ENCODE assay signal across 8 cellular contexts in genomic region chr9:468766-469496, GRCh38. TPM values are rescaled to one million over a fixed set of nuclear protein-coding genes. Genes with fewer than 3 reads are reported as not detected.
DNase-seq lines count a peak whose midpoint lies in the region; ATAC-seq and TF ChIP-seq lines count a peak whose summit lies in the region.

No MANE protein-coding gene starts in this region.

- intact Hi-C loops in Right ventricle myocardium superior (cut with DNase I) (no loop called here), Right ventricle myocardium inferior (cut with DNase I) (loop anchor here (5.0 kb wide), 1 partner anchor 78 kb away; no protein-coding TSS in a partner anchor), posterior vena cava (cut with DNase I) (no loop called here)

- no peaks in the 10 kb centered on the region for H3K9me3 Mint-ChIP-seq in activated naive CD8-positive, alpha-beta T cell treated with anti-CD3 and anti-CD28 coated beads for 36 hours
- H3K9me3 Mint-ChIP-seq in memory B cell, result no peaks in the 10 kb centered on the region

- H3K4me3 ChIP-seq in urinary bladder (ENCODE audit: low read depth, low read length), result peak overlapping the region; percentile 8
- no peak overlapping the region for H3K4me3 ChIP-seq in brain microvascular endothelial cell (ENCODE audit: low read depth, low read length)

- H3K27ac ChIP-seq in urinary bladder (ENCODE audit: low read depth) (no peak overlapping the region), brain microvascular endothelial cell (no peak overlapping the region)

- peaks cover 24% of the 10 kb centered on the region for H3K4me1 Mint-ChIP-seq in activated naive CD8-positive, alpha-beta T cell treated with anti-CD3 and anti-CD28 coated beads for 36 hours
- H3K4me1 Mint-ChIP-seq in memory B cell, result peaks cover 22% of the 10 kb centered on the region

- H3K27me3 ChIP-seq in brain microvascular endothelial cell (replicated peaks), result no peaks in the 10 kb centered on the region

- in situ Hi-C loops in brain microvascular endothelial cell (cut with HindIII; ENCODE audit: low pct_ligation_motif_present, low sequenced_read_pairs), result no loop called here

- H3K27ac Mint-ChIP-seq in activated naive CD8-positive, alpha-beta T cell treated with anti-CD3 and anti-CD28 coated beads for 36 hours, result peak overlapping the region; percentile 62
- H3K27ac Mint-ChIP-seq in memory B cell, result peak overlapping the region; percentile 93

- ATAC-seq in Right ventricle myocardium superior (ENCODE audit: poor library complexity) (peak; percentile 7), Right ventricle myocardium inferior (no peak), memory B cell (ENCODE audit: low read depth) (no peak), GM19035 (IDR thresholded peaks at IDR 0.05; ENCODE audit: unreplicated experiment) (no peak)

- TF ChIP-seq CTCF in brain microvascular endothelial cell (IDR thresholded peaks at IDR 0.05; ENCODE audit: low read depth, low read length, missing control alignments), result no peak

- no peaks in the 10 kb centered on the region for H3K27me3 Mint-ChIP-seq in activated naive CD8-positive, alpha-beta T cell treated with anti-CD3 and anti-CD28 coated beads for 36 hours
- H3K27me3 Mint-ChIP-seq in memory B cell, result no peaks in the 10 kb centered on the region

- H3K4me3 Mint-ChIP-seq in activated naive CD8-positive, alpha-beta T cell treated with anti-CD3 and anti-CD28 coated beads for 36 hours, result peak overlapping the region; percentile 51
- peak overlapping the region; percentile 81 for H3K4me3 Mint-ChIP-seq in memory B cell

- H3K36me3 ChIP-seq in urinary bladder (ENCODE audit: insufficient read depth), result no peaks in the 10 kb centered on the region
- H3K36me3 ChIP-seq in brain microvascular endothelial cell (replicated peaks), result no peaks in the 10 kb centered on the region

- 26% methylated on average over 9 of the region's 10 CpGs for WGBS in urinary bladder

- no peak for DNase-seq in Right ventricle myocardium superior
- DNase-seq in Right ventricle myocardium inferior (ENCODE audit: missing footprints), result no peak
- no peak for DNase-seq in activated naive CD8-positive, alpha-beta T cell treated with anti-CD3 and anti-CD28 coated beads for 36 hours
- DNase-seq in memory B cell (ENCODE audit: low spot score in 2 of 2), result peak; percentile 4 to 13
- no peak for DNase-seq in brain microvascular endothelial cell
- no peak for DNase-seq in posterior vena cava (ENCODE audit: low spot score)

- H3K36me3 Mint-ChIP-seq in activated naive CD8-positive, alpha-beta T cell treated with anti-CD3 and anti-CD28 coated beads for 36 hours, result peaks cover 17% of the 10 kb centered on the region
- peaks cover 18% of the 10 kb centered on the region for H3K36me3 Mint-ChIP-seq in memory B cell

- H3K4me1 ChIP-seq in urinary bladder (ENCODE audit: insufficient read depth), result no peaks in the 10 kb centered on the region

RNA-seq across cellular contexts. Expression of gene KANK1, which starts 35.6 kb away (rescaled TPM):
- 153 TPM for total RNA-seq in Right ventricle myocardium superior
- 153 TPM for total RNA-seq in Right ventricle myocardium inferior
- 1 to 10 TPM; 4.4 to 5.1 TPM for total RNA-seq in activated naive CD8-positive, alpha-beta T cell treated with anti-CD3 and anti-CD28 coated beads for 36 hours
- total RNA-seq in urinary bladder, result 78.4 TPM
- 85.5 TPM for polyA plus RNA-seq in urinary bladder
- total RNA-seq in posterior vena cava, result 100 to 1,000 TPM in 1 of 2 donors, 10 to 100 TPM in 1; 69.8 to 104 TPM

Comparison
In these comparisons a context has a peak if more than half of its experiments do, and no peak if none do; other contexts are left out.
1. DNase-seq: peak in memory B cell (2 of 2); none in Right ventricle myocardium superior (single experiment), Right ventricle myocardium inferior (single experiment), activated naive CD8-positive, alpha-beta T cell treated with anti-CD3 and anti-CD28 coated beads for 36 hours (single experiment), brain microvascular endothelial cell (single experiment) and posterior vena cava (single experiment).
2. RNA of gene KANK1, which starts 35.6 kb away (total RNA-seq): 153 TPM in Right ventricle myocardium superior (single experiment), 153 TPM in Right ventricle myocardium inferior (single experiment), 69.8 to 104 TPM in posterior vena cava and 78.4 TPM in urinary bladder (single experiment); 4.4 to 5.1 TPM in activated naive CD8-positive, alpha-beta T cell treated with anti-CD3 and anti-CD28 coated beads for 36 hours; every median in the first group is over 10 times any median in the second.